16 cellular contexts compared by ENCODE assay signal in the genomic region with DNA sequence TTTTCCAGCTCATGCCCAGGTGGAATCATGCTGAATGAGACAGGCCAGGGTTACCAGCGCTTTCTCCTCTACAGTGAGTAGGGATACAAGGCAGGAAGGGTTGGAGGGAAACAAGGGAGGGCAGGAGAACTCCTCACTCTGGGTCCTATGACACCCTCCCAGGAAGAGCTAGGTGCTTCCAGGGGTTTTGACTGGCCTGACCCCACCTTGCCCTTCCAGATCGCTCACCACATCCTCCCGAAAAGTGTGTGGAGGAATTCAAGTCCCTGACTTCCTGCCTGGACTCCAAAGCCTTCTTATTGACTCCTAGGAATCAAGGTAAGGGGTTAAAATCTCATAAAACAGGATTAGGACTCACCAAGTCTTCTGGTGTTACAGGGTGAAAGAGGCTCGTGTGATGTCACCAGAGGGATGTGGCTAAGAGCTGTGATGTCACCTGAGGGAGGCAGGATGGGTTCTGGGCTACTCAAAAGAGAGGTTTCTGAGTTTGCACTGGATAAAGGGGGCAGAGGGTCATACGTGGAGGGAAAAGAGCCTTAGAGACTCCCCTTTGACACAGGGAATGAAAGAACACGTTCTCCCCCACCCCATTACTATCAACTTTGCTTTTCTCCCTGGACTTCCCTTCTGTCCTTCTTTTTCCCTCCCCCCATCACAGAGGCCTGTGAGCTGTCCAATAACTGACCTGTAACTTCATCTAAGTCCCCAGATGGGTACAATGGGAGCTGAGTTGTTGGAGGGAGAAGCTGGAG. TPM values are rescaled to one million over a fixed set of nuclear protein-coding genes. Genes with fewer than 3 reads are reported as not detected.
DNase-seq lines count a peak whose midpoint lies in the region; ATAC-seq, FAIRE-seq and TF ChIP-seq lines count a peak whose summit lies in the region.
"Had no signal": no experiment of that assay in that cellular context is flagged by ENCODE, and none has a peak within 500 bp of the region (broad histone marks: within the 10 kb centered on the region; RNA-seq: fewer than 3 reads in every experiment).

No MANE protein-coding gene starts in this region.

- peaks cover 39% of the 10 kb centered on the region for H3F3A ChIP-seq in neural progenitor cell (ENCODE audit: low read depth)

- H3K36me3 ChIP-seq in astrocyte (ENCODE audit: insufficient read depth, low read length) (peaks cover 5% of the 10 kb centered on the region), neural progenitor cell (no peaks in the 10 kb centered on the region)

- H2AFZ ChIP-seq in astrocyte (ENCODE audit: low read depth, low read length) (no peak overlapping the region), neural progenitor cell (replicated peaks) (no peak overlapping the region)
- H2AFZ ChIP-seq: parathyroid adenoma had no signal

- H3K27me3 Mint-ChIP-seq in Calu3 (ENCODE audit: unreplicated experiment) (no peaks in the 10 kb centered on the region), astrocyte (ENCODE audit: low read depth, unreplicated experiment) (no peaks in the 10 kb centered on the region), neural progenitor cell (ENCODE audit: insufficient read depth, low read depth) (peaks cover 6% of the 10 kb centered on the region)

- CTCF ChIA-PET in Calu3 (lab: Charles Lee): interaction anchor here (1.5 kb wide), 1 partner anchor 14 kb away, joined by 4 read pairs; no protein-coding TSS in a partner anchor

- H3K9ac ChIP-seq in astrocyte (ENCODE audit: low read length) (no peak overlapping the region), neural progenitor cell (no peak overlapping the region)
- H3K9ac ChIP-seq: parathyroid adenoma had no signal

- H3K79me2 ChIP-seq in astrocyte (ENCODE audit: insufficient read depth, low read length) (peaks cover 73% of the 10 kb centered on the region), neural progenitor cell (ENCODE audit: low read depth) (peaks cover 50% of the 10 kb centered on the region)

- H3K9me3 ChIP-seq in astrocyte (ENCODE audit: insufficient read depth, low read depth, low read length): no peaks in the 10 kb centered on the region
- H3K9me3 ChIP-seq in neural progenitor cell (ENCODE audit: low read depth): no peaks in the 10 kb centered on the region
- H3K9me3 ChIP-seq: suprapubic skin had no signal

- H3K4me1 ChIP-seq in astrocyte (ENCODE audit: insufficient read depth, low read length) (peaks cover 35% of the 10 kb centered on the region), neural progenitor cell (peaks cover 19% of the 10 kb centered on the region)

- no peaks in the 10 kb centered on the region for H3K9me3 Mint-ChIP-seq in Calu3 (ENCODE audit: low read depth, unreplicated experiment)
- H3K9me3 Mint-ChIP-seq in astrocyte (ENCODE audit: unreplicated experiment): no peaks in the 10 kb centered on the region
- no peaks in the 10 kb centered on the region for H3K9me3 Mint-ChIP-seq in neural progenitor cell

- H3K4me3 Mint-ChIP-seq in Calu3 (ENCODE audit: low read depth, unreplicated experiment) (peak overlapping the region; percentile 82), astrocyte (ENCODE audit: unreplicated experiment) (peak overlapping the region; percentile 79), neural progenitor cell (peak overlapping the region; percentile 92)

- no peak for TF ChIP-seq CTCF in Calu3 (IDR thresholded peaks at IDR 0.05; ENCODE audit: unreplicated experiment)
- no peak for TF ChIP-seq CTCF in astrocyte (IDR thresholded peaks at IDR 0.05; ENCODE audit: insufficient read depth, low read depth, low read length)
- no peak for TF ChIP-seq CTCF in neural progenitor cell (IDR thresholded peaks at IDR 0.05)

- no peak for FAIRE-seq in astrocyte (lab: Jason Lieb, UNC)
- FAIRE-seq: GM12892 had no signal

- H4K20me1 ChIP-seq in astrocyte (ENCODE audit: insufficient read depth, low read length): peaks cover 32% of the 10 kb centered on the region
- peaks cover 10% of the 10 kb centered on the region for H4K20me1 ChIP-seq in neural progenitor cell (ENCODE audit: low read depth)

- ATAC-seq in GM19023 (IDR thresholded peaks at IDR 0.05; ENCODE audit: unreplicated experiment): no peak
- ATAC-seq: left cardiac atrium had no signal

- H3K36me3 Mint-ChIP-seq in Calu3 (ENCODE audit: insufficient read depth, unreplicated experiment) (peaks cover 77% of the 10 kb centered on the region), astrocyte (ENCODE audit: low read depth, unreplicated experiment) (peaks cover 23% of the 10 kb centered on the region), neural progenitor cell (peaks cover 21% of the 10 kb centered on the region)

- no peaks in the 10 kb centered on the region for H3K27me3 ChIP-seq in astrocyte (ENCODE audit: insufficient read depth, low read length)
- H3K27me3 ChIP-seq in neural progenitor cell: no peaks in the 10 kb centered on the region
- H3K27me3 ChIP-seq: suprapubic skin had no signal

- H3K4me3 ChIP-seq in astrocyte (ENCODE audit: insufficient read depth, low read depth, low read length) (no peak overlapping the region), neural progenitor cell (no peak overlapping the region)
- H3K4me3 ChIP-seq: suprapubic skin had no signal

- H3K27ac ChIP-seq in astrocyte (ENCODE audit: low read depth, low read length) (no peak overlapping the region), neural progenitor cell (no peak overlapping the region)
- H3K27ac ChIP-seq: parathyroid adenoma, suprapubic skin, WERI-Rb-1 had no signal

- H3K4me2 ChIP-seq in astrocyte (ENCODE audit: low read length): peak overlapping the region; percentile 99
- no peak overlapping the region for H3K4me2 ChIP-seq in neural progenitor cell

- BruUV-seq in Calu3 (replicated peaks; lab: Mats Ljungman, UMichigan): no TSS peak

- peaks cover 54% of the 10 kb centered on the region for H3K4me1 Mint-ChIP-seq in Calu3 (ENCODE audit: low read depth, unreplicated experiment)
- peaks cover 14% of the 10 kb centered on the region for H3K4me1 Mint-ChIP-seq in astrocyte (ENCODE audit: low read depth, unreplicated experiment)
- H3K4me1 Mint-ChIP-seq in neural progenitor cell: peaks cover 50% of the 10 kb centered on the region

- intact Hi-C loops in Calu3 (cut with micrococcal nuclease; ENCODE audit: unreplicated experiment): no loop called here

- H3K27ac Mint-ChIP-seq in Calu3 (ENCODE audit: unreplicated experiment): no peak overlapping the region
- H3K27ac Mint-ChIP-seq in astrocyte (ENCODE audit: unreplicated experiment): no peak overlapping the region
- H3K27ac Mint-ChIP-seq in neural progenitor cell: no peak overlapping the region

- DNase-seq in Calu3: no peak
- DNase-seq in NCI-H82 treated with DMSO at 0.1 percent for 48 hours (lab: John Stamatoyannopoulos, UW; ENCODE audit: unreplicated experiment): peak; percentile 54
- no peak for DNase-seq in astrocyte (ENCODE audit: low read depth)
- DNase-seq in neural progenitor cell (ENCODE audit: low spot score): no peak
- DNase-seq in superior temporal gyrus (ENCODE audit: extremely low spot score): no peak
- DNase-seq in UCSD-AML1 (lab: John Stamatoyannopoulos, UW; ENCODE audit: unreplicated experiment): no peak
- no peak for DNase-seq in NCI-H1417 (lab: John Stamatoyannopoulos, UW)
- DNase-seq: DMS 273 treated with DMSO at 0.1 percent for 48 hours; effector CD4-positive, alpha-beta T cell; left cardiac atrium; stimulated activated CD4-positive, alpha-beta T cell treated with anti-CD3 and anti-CD28 coated beads, Interleukin-4, amount 100 ng/mL, for 1 hour; WERI-Rb-1 had no signal

RNA-seq across cellular contexts. Expression of a gene that starts 1.9 kb away (rescaled TPM):
- 2.6 and 3.6 TPM in 2 replicates for total RNA-seq in Calu3 (2022)
- 0.89 and 1.2 TPM in 2 replicates for total RNA-seq in astrocyte
- total RNA-seq in neural progenitor cell (ENCODE audit: low replicate concordance): 2.6 and 4.2 TPM in 2 replicates

RNA-seq across cellular contexts. Expression of a gene that starts 3.0 kb away (rescaled TPM):
- total RNA-seq in Calu3 (2022) (40.3 and 42.9 TPM in 2 replicates), astrocyte (14.7 and 15.5 TPM in 2 replicates), neural progenitor cell (ENCODE audit: low replicate concordance) (14.6 and 17.1 TPM in 2 replicates)

RNA-seq across cellular contexts. Expression of a gene that starts 5.1 kb away (rescaled TPM):
- total RNA-seq in Calu3 (2022) (617 and 663 TPM in 2 replicates), astrocyte (233 and 247 TPM in 2 replicates), neural progenitor cell (ENCODE audit: low replicate concordance) (171 and 310 TPM in 2 replicates)

RNA-seq across cellular contexts. Expression of a gene that starts 7.2 kb away (rescaled TPM):
- 32.2 and 35.6 TPM in 2 replicates for total RNA-seq in Calu3 (2022)
- 11.7 and 13.8 TPM in 2 replicates for total RNA-seq in astrocyte
- total RNA-seq in neural progenitor cell (ENCODE audit: low replicate concordance): 20.2 and 21.0 TPM in 2 replicates

RNA-seq across cellular contexts. Expression of a gene that starts 8.3 kb away (rescaled TPM):
- 337 and 357 TPM in 2 replicates for total RNA-seq in Calu3 (2022)
- 200 and 208 TPM in 2 replicates for total RNA-seq in astrocyte
- total RNA-seq in neural progenitor cell (ENCODE audit: low replicate concordance): 126 and 190 TPM in 2 replicates
